ENCODE assay signal across 1 cellular context in genomic region chr22:38882972-38883622, GRCh38.
TF ChIP-seq lines count a peak whose summit lies in the region.

No MANE protein-coding gene starts in this region.

TF ChIP-seq in GM23338, 12 proteins besides CTCF, POLR2A, EP300 and RAD21 (continued from another document):
- TF ChIP-seq ZNF462 (CRISPR knock-in tag; IDR thresholded peaks at IDR 0.05): no peak
- no peak for TF ChIP-seq REST (IDR thresholded peaks at IDR 0.05; ENCODE audit: unreplicated experiment)
- TF ChIP-seq CREB1 (CRISPR knock-in tag; IDR thresholded peaks at IDR 0.05; ENCODE audit: low read depth): no peak
- no peak for TF ChIP-seq JUNB (IDR thresholded peaks at IDR 0.05; ENCODE audit: unreplicated experiment)
- no peak for TF ChIP-seq POLR2AphosphoS5 (IDR thresholded peaks at IDR 0.05; ENCODE audit: low read depth)
- TF ChIP-seq STAT1 (IDR thresholded peaks at IDR 0.05; ENCODE audit: unreplicated experiment): no peak
